ENCODE assay signal across 17 cellular contexts in genomic region chr17:47290870-47291241, GRCh38. TPM values are rescaled to one million over a fixed set of nuclear protein-coding genes. Genes with fewer than 3 reads are reported as not detected.
A peak's percentile ranks its signal among the peaks of the same experiment; 100 is the strongest.
DNase-seq lines count a peak whose midpoint lies in the region; ATAC-seq and TF ChIP-seq lines count a peak whose summit lies in the region.
"Had no signal": no experiment of that assay in that cellular context is flagged by ENCODE, and none has a peak within 500 bp of the region (broad histone marks: within the 10 kb centered on the region; RNA-seq: fewer than 3 reads in every experiment).

No MANE protein-coding gene starts in this region.

- H2AFZ ChIP-seq in IMR-90 (replicated peaks; ENCODE audit: low read length, poor library complexity) = no peak overlapping the region
- H2AFZ ChIP-seq: GM23248 had no signal

- TF ChIP-seq CTCF in Caco-2 (IDR thresholded peaks at IDR 0.05; ENCODE audit: insufficient read depth in 1 of 2, low read depth in 1 of 2, low read length in 1 of 2, severe bottlenecking in 1 of 2, unreplicated experiment in 1 of 2) = no peak
- no peak for TF ChIP-seq CTCF in IMR-90 (conservative IDR thresholded peaks at IDR 0.05; ENCODE audit: low read depth, low read length)
- no peak for TF ChIP-seq CTCF in endodermal cell (conservative IDR thresholded peaks at IDR 0.05)
- no peak for TF ChIP-seq CTCF in thyroid gland (IDR thresholded peaks at IDR 0.05)

- H3K79me1 ChIP-seq in IMR-90 (ENCODE audit: low read depth in 1 of 2, low read length in 2 of 2) = peaks cover 4 to 17% of the 10 kb centered on the region in 2 experiments; a peak in 3 of 4 replicates

- H3K4me3 ChIP-seq in Caco-2 (ENCODE audit: low read depth, low read length) = no peak overlapping the region
- no peak overlapping the region for H3K4me3 ChIP-seq in IMR-90 (ENCODE audit: insufficient read depth, low read depth, low read length)
- no peak overlapping the region for H3K4me3 ChIP-seq in endodermal cell (ENCODE audit: low read length)
- no peak overlapping the region for H3K4me3 ChIP-seq in thyroid gland (replicated peaks in 1 of 3)
- H3K4me3 ChIP-seq: A549, GM12878, GM23248 had no signal

- H3K4me3 Mint-ChIP-seq in Caco-2 (ENCODE audit: unreplicated experiment) (peak overlapping the region; percentile 58), endodermal cell (no peak overlapping the region)
- H3K4me3 Mint-ChIP-seq: CD4-positive, alpha-beta T cell had no signal

- dilution Hi-C loops in IMR-90 (cut with HindIII; ENCODE audit: low sequenced_read_pairs, unreplicated experiment) = no loop called here

- H3K36me3 Mint-ChIP-seq in Caco-2 (ENCODE audit: insufficient read depth, unreplicated experiment) (no peaks in the 10 kb centered on the region), endodermal cell (ENCODE audit: low read depth) (no peaks in the 10 kb centered on the region)

- H2BK20ac ChIP-seq in IMR-90 (ENCODE audit: low read depth, low read length) = 0 out of 2 replicates have a peak overlapping the region, but pooled peaks have one; percentile 10

- no peak overlapping the region for H4K5ac ChIP-seq in IMR-90 (ENCODE audit: low read depth, low read length)

- no peak overlapping the region for H3K4me2 ChIP-seq in IMR-90 (ENCODE audit: low read depth, low read length)
- H3K4me2 ChIP-seq: A549 had no signal

- no peak overlapping the region for H2AK9ac ChIP-seq in IMR-90 (replicated peaks; ENCODE audit: low read depth, low read length, poor library complexity)

- ATAC-seq in IMR-90 (ENCODE audit: low read depth) (no peak), HG02610 (IDR thresholded peaks at IDR 0.05; ENCODE audit: unreplicated experiment) (no peak)
- ATAC-seq: A549, GM12878 had no signal

- H3K9ac ChIP-seq in IMR-90 (ENCODE audit: low read depth, low read length) = no peak overlapping the region
- H3K9ac ChIP-seq in endodermal cell (ENCODE audit: extremely low read depth, low read length, poor library complexity, severe bottlenecking) = no peak overlapping the region
- H3K9ac ChIP-seq: GM23248 had no signal

- no peak overlapping the region for H3K56ac ChIP-seq in IMR-90 (ENCODE audit: extremely low read depth, insufficient read depth, low read length)

- peak overlapping the region; percentile 72; the same call in 1 of the 2 replicates for H2AK5ac ChIP-seq in IMR-90 (ENCODE audit: low read depth, low read length)

- in situ Hi-C loops in IMR-90 (cut with MboI; ENCODE audit: low sequenced_read_pairs) = no loop called here

- H2BK5ac ChIP-seq in IMR-90 (ENCODE audit: low read depth, low read length, poor library complexity, severe bottlenecking) = no peak overlapping the region

- H4K20me1 ChIP-seq in IMR-90 (ENCODE audit: insufficient read depth, low read length) = no peaks in the 10 kb centered on the region

- H3K18ac ChIP-seq in IMR-90 (ENCODE audit: low read depth, low read length) = no peak overlapping the region

- 67% methylated on average over 1 of the region's 5 CpGs; no CpG with 5 or more reads in 1 of the 2 experiments for WGBS in IMR-90 (ENCODE audit: extremely low coverage in 2 of 2, insufficient read length in 1 of 2), 2 experiments
- WGBS in endodermal cell (ENCODE audit: insufficient coverage in 1 of 2, insufficient read length in 1 of 2), 2 experiments = 88 to 92% methylated on average over 4 to 5 of the region's 5 CpGs
- WGBS in thyroid gland, 2 donors = 85 to 86% methylated on average over 5 of the region's 5 CpGs

- peak overlapping the region; percentile 2; the same call in 1 of the 3 replicates for H2BK15ac ChIP-seq in IMR-90 (ENCODE audit: low read depth, low read length)

- BruUV-seq in Caco-2 (replicated peaks; lab: Mats Ljungman, UMichigan) (TSS peak; percentile 24), IMR-90 (replicated peaks; lab: Mats Ljungman, UMichigan) (no TSS peak)

- H3K36me3 ChIP-seq in Caco-2 (ENCODE audit: control insufficient read depth, insufficient read depth, low read length) = no peaks in the 10 kb centered on the region
- peaks cover 54% of the 10 kb centered on the region for H3K36me3 ChIP-seq in IMR-90 (ENCODE audit: control insufficient read depth, insufficient read depth, low read length)
- no peaks in the 10 kb centered on the region for H3K36me3 ChIP-seq in endodermal cell (ENCODE audit: control insufficient read depth, insufficient read depth, low read length)
- peaks cover 27 to 47% of the 10 kb centered on the region in 2 donors for H3K36me3 ChIP-seq in thyroid gland

- POLR2A ChIA-PET in Caco-2 (lab: Charles Lee) = no interaction called here
- POLR2A ChIA-PET in IMR-90 (lab: Charles Lee; ENCODE audit: unreplicated experiment) = no interaction called here

- CTCF ChIA-PET in Caco-2 (lab: Charles Lee) = interaction anchor here (1.0 to 2.1 kb wide), 3 partner anchors 13 to 33 kb away, joined by 3 to 17 read pairs (median 7); partner anchors contain the start of gene EFCAB13
- CTCF ChIA-PET in IMR-90 (lab: Yijun Ruan, JAX) = no interaction called here

- H3K27me3 Mint-ChIP-seq in Caco-2 (ENCODE audit: insufficient read depth, unreplicated experiment) (no peaks in the 10 kb centered on the region), endodermal cell (ENCODE audit: insufficient read depth) (peaks cover 58% of the 10 kb centered on the region)
- H3K27me3 Mint-ChIP-seq: CD4-positive, alpha-beta T cell had no signal

- H3K27ac ChIP-seq in IMR-90 (ENCODE audit: insufficient read depth, low read length) = no peak overlapping the region
- H3K27ac ChIP-seq in endodermal cell (ENCODE audit: low read depth, low read length) = no peak overlapping the region
- H3K27ac ChIP-seq in thyroid gland = peak overlapping the region in 2 of 3 donors; percentile 89 to 99
- H3K27ac ChIP-seq: A549, GM23248, HL-60 had no signal

- H3K14ac ChIP-seq in IMR-90 (replicated peaks; ENCODE audit: low read depth, low read length) = 0 out of 2 replicates have a peak overlapping the region, but pooled peaks have one; percentile 18

- H3K4ac ChIP-seq in IMR-90 (ENCODE audit: low read depth, low read length) = peak overlapping the region; percentile 15; the same call in 1 of the 2 replicates

- H3K27ac Mint-ChIP-seq in Caco-2 (ENCODE audit: unreplicated experiment) (peak overlapping the region; percentile 37), endodermal cell (peak overlapping the region; percentile 9)
- H3K27ac Mint-ChIP-seq: CD4-positive, alpha-beta T cell had no signal

- TF ChIP-seq POLR2A in IMR-90 (IDR thresholded peaks at IDR 0.05; ENCODE audit: low read depth, low read length) (no peak), thyroid gland (IDR thresholded peaks at IDR 0.05) (no peak)

- no peak overlapping the region for H3K23ac ChIP-seq in IMR-90 (ENCODE audit: low read depth, low read length)

- H3K27me3 ChIP-seq in Caco-2 (replicated peaks; ENCODE audit: control insufficient read depth, insufficient read depth, low read length) (no peaks in the 10 kb centered on the region; the same call in none of the 2 replicates), IMR-90 (ENCODE audit: control insufficient read depth, insufficient read depth, low read length) (no peaks in the 10 kb centered on the region), endodermal cell (ENCODE audit: control insufficient read depth, insufficient read depth, low read length, poor library complexity, severe bottlenecking) (no peaks in the 10 kb centered on the region), thyroid gland (no peaks in the 10 kb centered on the region)

- peaks cover 25% of the 10 kb centered on the region for H3K9me1 ChIP-seq in IMR-90 (ENCODE audit: insufficient read depth, low read length)

- peaks cover 20% of the 10 kb centered on the region for H3K4me1 Mint-ChIP-seq in Caco-2 (ENCODE audit: low read depth, unreplicated experiment)
- peaks cover 3% of the 10 kb centered on the region for H3K4me1 Mint-ChIP-seq in endodermal cell

- no peak for TF ChIP-seq RAD21 in IMR-90 (IDR thresholded peaks at IDR 0.05; ENCODE audit: low read length)

- H2BK120ac ChIP-seq in IMR-90 (ENCODE audit: low read depth, low read length) = no peak overlapping the region

- H4K91ac ChIP-seq in IMR-90 (ENCODE audit: insufficient read depth, low read depth, low read length) = no peak overlapping the region; the same call in none of the 2 replicates

- H3K9me3 ChIP-seq in Caco-2 (no peaks in the 10 kb centered on the region), IMR-90 (ENCODE audit: control insufficient read depth, insufficient read depth, low read length) (no peaks in the 10 kb centered on the region), endodermal cell (ENCODE audit: control insufficient read depth, low read length) (no peaks in the 10 kb centered on the region), thyroid gland (no peaks in the 10 kb centered on the region)
- H3K9me3 ChIP-seq: A549 had no signal

- intact Hi-C loops in Caco-2 (cut with micrococcal nuclease; ENCODE audit: unreplicated experiment) = no loop called here
- intact Hi-C loops in IMR-90 (cut with micrococcal nuclease) = no loop called here
- intact Hi-C loops in thyroid gland (cut with DNase I) = no loop called here

- H3K4me1 ChIP-seq in Caco-2 (peaks cover 22% of the 10 kb centered on the region), IMR-90 (ENCODE audit: control insufficient read depth, insufficient read depth, low read length) (peaks cover 15% of the 10 kb centered on the region), endodermal cell (ENCODE audit: control insufficient read depth, insufficient read depth, low read length) (no peaks in the 10 kb centered on the region), thyroid gland (peaks cover 29 to 52% of the 10 kb centered on the region in 2 donors)

- no peak overlapping the region for H4K8ac ChIP-seq in IMR-90 (ENCODE audit: low read depth in 2 of 2, low read length in 2 of 2)

- no peaks in the 10 kb centered on the region for H3K9me3 Mint-ChIP-seq in Caco-2 (ENCODE audit: unreplicated experiment)
- H3K9me3 Mint-ChIP-seq in endodermal cell = no peaks in the 10 kb centered on the region
- H3K9me3 Mint-ChIP-seq: CD4-positive, alpha-beta T cell had no signal

- no peak for DNase-seq in Caco-2
- DNase-seq in IMR-90 = no peak
- no peak for DNase-seq in endodermal cell
- DNase-seq in thyroid gland = no peak
- no peak for DNase-seq in activated T-cell treated with anti-CD3 and anti-CD28 coated beads, Interleukin-2, amount 50 U/mL, for 48 hours
- DNase-seq in RPMI8226 = no peak
- DNase-seq: C1 segment of cervical spinal cord; CD4-positive, alpha-beta T cell; DMS79; GM23248; H7; KG1 had no signal

RNA-seq across cellular contexts. Expression of gene EFCAB13, which starts 32.9 kb away (rescaled TPM):
- total RNA-seq in Caco-2 (2022) = 5.1 and 6.4 TPM in 2 replicates
- 1.1 and 1.4 TPM in 2 replicates for total RNA-seq in IMR-90 (2012; rRNA removed)
- 0.22 and 0.77 TPM in 2 replicates for polyA plus RNA-seq in IMR-90 (2012; rRNA removed)
- 0.08 and 0.10 TPM in 2 replicates for polyA plus RNA-seq in IMR-90 (2012; cell fraction: cytosol; rRNA removed)
- polyA plus RNA-seq in IMR-90 (2012; cell fraction: nucleus; rRNA removed; ENCODE audit: low replicate concordance) = 0.34 and 1.7 TPM in 2 replicates
- 1 to 10 TPM; 4.3 to 8.9 TPM for total RNA-seq in endodermal cell
- 0.89 TPM for polyA plus RNA-seq in endodermal cell (2013, experiment 1 of 2)
- 0.99 TPM for polyA plus RNA-seq in endodermal cell (2013, experiment 2 of 2)
- 10 to 100 TPM; 26.5 to 94.1 (median 48.1) TPM for total RNA-seq in thyroid gland
- total RNA-seq: G401 had no signal

RNA-seq across cellular contexts. Expression of gene ITGB3, which starts 37.2 kb away (rescaled TPM):
- total RNA-seq in Caco-2 (2022) (0.48 and 1.2 TPM in 2 replicates), IMR-90 (2012; rRNA removed) (14.4 and 17.6 TPM in 2 replicates), endodermal cell (under 1 TPM; 0.51 to 0.73 TPM), thyroid gland (100 to 1,000 TPM; 102 to 260 (median 149) TPM)
- polyA plus RNA-seq in IMR-90 (2012; rRNA removed) = 9.0 and 9.8 TPM in 2 replicates
- 5.7 and 6.6 TPM in 2 replicates for polyA plus RNA-seq in IMR-90 (2012; cell fraction: cytosol; rRNA removed)
- polyA plus RNA-seq in IMR-90 (2012; cell fraction: nucleus; rRNA removed; ENCODE audit: low replicate concordance) = 2.9 and 7.5 TPM in 2 replicates
- polyA plus RNA-seq in endodermal cell (2013, experiment 1 of 2) = 0.18 TPM
- 0.33 TPM for polyA plus RNA-seq in endodermal cell (2013, experiment 2 of 2)
- total RNA-seq: G401 had no signal

Comparison
In these comparisons a context has a peak if more than half of its experiments do, and no peak if none do; other contexts are left out.
1. H3K27ac ChIP-seq: peak in thyroid gland (2 of 3); none in IMR-90 (single experiment) and endodermal cell (single experiment).